In the genomic region with DNA sequence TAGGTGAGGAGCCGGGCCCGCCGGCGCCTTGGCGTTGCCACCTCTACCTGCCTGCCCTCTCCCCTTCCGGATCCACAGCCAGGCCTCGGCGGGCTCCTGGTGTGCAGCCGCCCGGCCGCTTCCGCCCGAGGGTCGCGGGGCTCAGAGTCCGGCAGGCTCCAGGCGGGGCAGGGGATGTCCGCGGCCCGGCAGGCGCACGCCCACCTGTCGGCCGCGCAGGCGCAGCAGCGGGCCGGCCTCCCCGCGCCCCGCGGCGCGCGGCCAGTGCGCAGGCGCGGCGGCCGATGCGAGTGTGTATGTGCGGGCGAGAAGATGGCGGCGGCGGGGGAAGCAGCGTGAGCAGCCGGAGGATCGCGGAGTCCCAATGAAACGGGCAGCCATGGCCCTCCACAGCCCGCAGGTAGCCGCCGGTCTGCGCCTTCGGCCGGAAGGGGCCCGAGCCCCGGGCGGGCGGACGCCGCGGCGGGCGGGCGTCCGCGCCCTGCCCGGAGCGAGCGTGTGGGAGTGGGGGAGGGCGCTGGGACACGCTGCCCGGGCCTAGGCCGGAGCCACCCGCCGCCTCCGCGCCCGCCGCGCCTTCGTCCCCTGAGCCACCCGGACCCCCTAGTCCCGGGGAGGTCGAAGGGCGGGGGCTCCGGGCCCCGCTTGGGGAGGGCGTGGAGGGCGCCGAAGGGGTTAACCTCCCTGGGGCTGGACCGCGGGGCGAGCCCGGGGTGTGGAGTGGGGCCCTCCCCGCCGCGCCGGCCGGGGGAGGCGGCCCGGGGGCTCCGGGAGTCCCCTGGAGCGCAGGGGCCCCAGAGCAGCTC, we compare ENCODE assay signal across 8 cellular contexts. TPM values are rescaled to one million over a fixed set of nuclear protein-coding genes. Genes with fewer than 3 reads are reported as not detected.
A peak's percentile ranks its signal among the peaks of the same experiment; 100 is the strongest.
DNase-seq lines count a peak whose midpoint lies in the region; ATAC-seq, FAIRE-seq and TF ChIP-seq lines count a peak whose summit lies in the region.

A gene with protein sequence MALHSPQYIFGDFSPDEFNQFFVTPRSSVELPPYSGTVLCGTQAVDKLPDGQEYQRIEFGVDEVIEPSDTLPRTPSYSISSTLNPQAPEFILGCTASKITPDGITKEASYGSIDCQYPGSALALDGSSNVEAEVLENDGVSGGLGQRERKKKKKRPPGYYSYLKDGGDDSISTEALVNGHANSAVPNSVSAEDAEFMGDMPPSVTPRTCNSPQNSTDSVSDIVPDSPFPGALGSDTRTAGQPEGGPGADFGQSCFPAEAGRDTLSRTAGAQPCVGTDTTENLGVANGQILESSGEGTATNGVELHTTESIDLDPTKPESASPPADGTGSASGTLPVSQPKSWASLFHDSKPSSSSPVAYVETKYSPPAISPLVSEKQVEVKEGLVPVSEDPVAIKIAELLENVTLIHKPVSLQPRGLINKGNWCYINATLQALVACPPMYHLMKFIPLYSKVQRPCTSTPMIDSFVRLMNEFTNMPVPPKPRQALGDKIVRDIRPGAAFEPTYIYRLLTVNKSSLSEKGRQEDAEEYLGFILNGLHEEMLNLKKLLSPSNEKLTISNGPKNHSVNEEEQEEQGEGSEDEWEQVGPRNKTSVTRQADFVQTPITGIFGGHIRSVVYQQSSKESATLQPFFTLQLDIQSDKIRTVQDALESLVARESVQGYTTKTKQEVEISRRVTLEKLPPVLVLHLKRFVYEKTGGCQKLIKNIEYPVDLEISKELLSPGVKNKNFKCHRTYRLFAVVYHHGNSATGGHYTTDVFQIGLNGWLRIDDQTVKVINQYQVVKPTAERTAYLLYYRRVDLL (plus strand): TSS at position 289 of the 806 bp plus-strand sequence. CDS start 91 bp downstream, at position 380.

- TF ChIP-seq POLR2A in spleen (IDR thresholded peaks at IDR 0.05) = no peak

- H3K27ac ChIP-seq in spleen = peak within 1 kb of the TSS; percentile 86 to 96 (median 91)

- FAIRE-seq in bronchial epithelial cell (lab: Jason Lieb, UNC) = no peak

- H3K4me3 ChIP-seq in WI38 (ENCODE audit: low read depth, low read length) (peak within 1 kb of the TSS; percentile 89), bronchial epithelial cell (ENCODE audit: low read depth, low read length) (peak within 1 kb of the TSS; percentile 85), spleen (peak within 1 kb of the TSS; percentile 81 to 99 (median 93))

- peaks cover 3% of the 10 kb centered on the region for H3K36me3 ChIP-seq in bronchial epithelial cell (ENCODE audit: control insufficient read depth, insufficient read depth, low read length)
- peaks cover 0 to 4% (median 0%) of the 10 kb centered on the region in 6 donors for H3K36me3 ChIP-seq in spleen

- H3K9me3 ChIP-seq in spleen = no peaks in the 10 kb centered on the region

- 0 to 1% (median 0%) methylated on average over 8 to 106 of the region's 106 CpGs for WGBS in spleen, 5 donors

- H3K27me3 ChIP-seq in bronchial epithelial cell (ENCODE audit: control insufficient read depth, insufficient read depth, low read length) (no peaks in the 10 kb centered on the region), spleen (replicated peaks in 1 of 7) (no peaks in the 10 kb centered on the region)

- TF ChIP-seq CTCF in WI38 (IDR thresholded peaks at IDR 0.05; ENCODE audit: low read depth, low read length) (no peak), bronchial epithelial cell (IDR thresholded peaks at IDR 0.05; ENCODE audit: insufficient read depth, low read length, severe bottlenecking) (no peak), spleen (IDR thresholded peaks at IDR 0.05 in 8 of 11, conservative IDR thresholded peaks at IDR 0.05 in 3 of 11) (no peak)

- ATAC-seq in HG02973 (IDR thresholded peaks at IDR 0.05; ENCODE audit: unreplicated experiment) = peak; percentile 68

- peaks cover 23 to 57% (median 49%) of the 10 kb centered on the region in 6 donors for H3K4me1 ChIP-seq in spleen

- peak; percentile 57 for DNase-seq in SIG-M5 treated with dmso at 0.1 percent for 504 hours (lab: John Stamatoyannopoulos, UW; ENCODE audit: unreplicated experiment)
- no peak for DNase-seq in SIG-M5 (lab: John Stamatoyannopoulos, UW)
- DNase-seq in NCI-H2171 (lab: John Stamatoyannopoulos, UW) = peak; percentile 73
- peak; percentile 54 for DNase-seq in bronchial epithelial cell (ENCODE audit: low read depth)
- peak; percentile 77 for DNase-seq in inferior parietal cortex (ENCODE audit: extremely low spot score)
- peak; percentile 95 for DNase-seq in spleen

- intact Hi-C loops in spleen (cut with DNase I; ENCODE audit: low total_unique reads) = no loop called here

RNA-seq across cellular contexts. Expression of the gene that starts here (rescaled TPM):
- 33.7 and 47.1 TPM in 2 replicates for total RNA-seq in bronchial epithelial cell
- 100 to 1,000 TPM in 1 of 7 donors, 10 to 100 TPM in 6; 76.7 to 105 (median 87.7) TPM for total RNA-seq in spleen
- polyA plus RNA-seq in spleen = 10 to 100 TPM; 28.1 to 36.5 (median 36.3) TPM
